Comparison of ENCODE assay signal across 1 cellular context in genomic region chr2:235921508-235922260, GRCh38.
TF ChIP-seq lines count a peak whose summit lies in the region.

No MANE protein-coding gene starts in this region.

TF ChIP-seq in HepG2, 621 proteins besides CTCF, POLR2A, EP300 and RAD21 (continued from another document and continues in another):
- no peak for TF ChIP-seq CCAR2 (optimal IDR thresholded peaks at IDR 0.05; ENCODE audit: low read depth, low read length)
- peak; percentile 54; the same call in 1 of the 2 replicates for TF ChIP-seq ZGPAT (CRISPR knock-in tag; IDR thresholded peaks at IDR 0.05)
- TF ChIP-seq GATAD2A (CRISPR knock-in tag; IDR thresholded peaks at IDR 0.05), result peak; percentile 74
- no peak for TF ChIP-seq ZNF296 (CRISPR knock-in tag; conservative IDR thresholded peaks at IDR 0.05)
- no peak for TF ChIP-seq ZNF503 (CRISPR knock-in tag; IDR thresholded peaks at IDR 0.05)
- no peak for TF ChIP-seq ZNF761 (CRISPR knock-in tag; conservative IDR thresholded peaks at IDR 0.05)
- TF ChIP-seq HIC2 (CRISPR knock-in tag; IDR thresholded peaks at IDR 0.05; ENCODE audit: low read depth), result no peak
- TF ChIP-seq KDM5A (IDR thresholded peaks at IDR 0.05; ENCODE audit: borderline replicate concordance, low read length), result no peak
- no peak for TF ChIP-seq ZNF407 (CRISPR knock-in tag; IDR thresholded peaks at IDR 0.05; ENCODE audit: not compliant biosample characterization)
- TF ChIP-seq ZFP1 (CRISPR knock-in tag; IDR thresholded peaks at IDR 0.05), result 0 out of 2 replicates have a peak, but pooled peaks have one; percentile 58
- TF ChIP-seq PAXIP1 (CRISPR knock-in tag; conservative IDR thresholded peaks at IDR 0.05), result peak; percentile 85
- no peak for TF ChIP-seq U2AF1 (optimal IDR thresholded peaks at IDR 0.05; ENCODE audit: low read depth, low read length)
- TF ChIP-seq NFRKB (IDR thresholded peaks at IDR 0.05), result no peak
- no peak for TF ChIP-seq SOX13 (IDR thresholded peaks at IDR 0.05)
- peak in 1 of 2 experiments; percentile 78; a peak in 2 of 4 replicates for TF ChIP-seq SOX13 (CRISPR knock-in tag; conservative IDR thresholded peaks at IDR 0.05 in 1 of 2, IDR thresholded peaks at IDR 0.05 in 1 of 2)
- peak; percentile 53; the same call in 1 of the 2 replicates for TF ChIP-seq ISL2 (CRISPR knock-in tag; IDR thresholded peaks at IDR 0.05)
- TF ChIP-seq ZNF33A (CRISPR knock-in tag; IDR thresholded peaks at IDR 0.05; ENCODE audit: borderline replicate concordance), result no peak
- TF ChIP-seq ZNF414 (CRISPR knock-in tag; IDR thresholded peaks at IDR 0.05), result no peak
- no peak for TF ChIP-seq ZNF235 (CRISPR knock-in tag; IDR thresholded peaks at IDR 0.05; ENCODE audit: borderline replicate concordance)
- peak; percentile 77 for TF ChIP-seq MED1 (CRISPR knock-in tag; IDR thresholded peaks at IDR 0.05)
- no peak for TF ChIP-seq FOXO4 (CRISPR knock-in tag; conservative IDR thresholded peaks at IDR 0.05)
- TF ChIP-seq GLI4 (CRISPR knock-in tag; IDR thresholded peaks at IDR 0.05; ENCODE audit: borderline replicate concordance), result no peak; the same call in 1 of the 2 replicates
- TF ChIP-seq SIX4 (CRISPR knock-in tag; IDR thresholded peaks at IDR 0.05), result 0 out of 2 replicates have a peak, but pooled peaks have one; percentile 17
- TF ChIP-seq ZNF784 (CRISPR knock-in tag; IDR thresholded peaks at IDR 0.05; ENCODE audit: borderline replicate concordance), result no peak
- no peak for TF ChIP-seq FOXP1 (IDR thresholded peaks at IDR 0.05)
- peak; percentile 66 for TF ChIP-seq FOXP1 (CRISPR knock-in tag; IDR thresholded peaks at IDR 0.05)
- TF ChIP-seq ZNF713 (CRISPR knock-in tag; IDR thresholded peaks at IDR 0.05), result no peak
